In genomic region chr19:47226426-47227346, GRCh38 we compare ENCODE assay signal across 8 cellular contexts. TPM values are rescaled to one million over a fixed set of nuclear protein-coding genes. Genes with fewer than 3 reads are reported as not detected.
A peak's percentile ranks its signal among the peaks of the same experiment; 100 is the strongest.
DNase-seq lines count a peak whose midpoint lies in the region; ATAC-seq, FAIRE-seq and TF ChIP-seq lines count a peak whose summit lies in the region.

No MANE protein-coding gene starts in this region.

- H3K9me3 ChIP-seq in CD8-positive, alpha-beta memory T cell (ENCODE audit: low read length): no peaks in the 10 kb centered on the region
- H3K9me3 ChIP-seq in K562 (replicated peaks; ENCODE audit: control insufficient read depth, insufficient read depth, low read depth, low read length): no peaks in the 10 kb centered on the region
- H3K9me3 ChIP-seq in iPS-15b (ENCODE audit: control insufficient read depth, insufficient read depth, low read length): no peaks in the 10 kb centered on the region
- no peaks in the 10 kb centered on the region for H3K9me3 ChIP-seq in gastrocnemius medialis

- BruUV-seq in K562 (replicated peaks; lab: Mats Ljungman, UMichigan): TSS peak; percentile 89

- H3K27me3 ChIP-seq in CD8-positive, alpha-beta memory T cell (ENCODE audit: insufficient read depth, low read length, poor library complexity, severe bottlenecking): no peaks in the 10 kb centered on the region
- H3K27me3 ChIP-seq in K562 (ENCODE audit: control insufficient read depth in 2 of 2, insufficient read depth in 2 of 2, low read length in 2 of 2) (no peaks in the 10 kb centered on the region; a peak in 1 of 5 replicates), iPS-15b (ENCODE audit: control insufficient read depth, insufficient read depth, low read length) (no peaks in the 10 kb centered on the region), gastrocnemius medialis (no peaks in the 10 kb centered on the region)

- in situ Hi-C loops in K562 (cut with MboI): no loop called here
- in situ Hi-C loops in gastrocnemius medialis (cut with MboI; ENCODE audit: low sequenced_read_pairs in 4 of 4): no loop called here

- whole genome bisulfite sequencing in K562 (ENCODE audit: insufficient coverage, low coverage, missing lambda C conversion rate): 2% methylated on average over 33 of the region's 56 CpGs

- peak; percentile 52 for TF ChIP-seq EP300 in K562 (IDR thresholded peaks at IDR 0.05; ENCODE audit: low read length)

- H3K4me2 ChIP-seq in K562 (ENCODE audit: insufficient read depth, low read length): peak overlapping the region; percentile 100

- peaks cover 0 to 12% (median 4%) of the 10 kb centered on the region in 3 donors for H3K36me3 Mint-ChIP-seq in CD8-positive, alpha-beta memory T cell

- H3K36me3 ChIP-seq in CD8-positive, alpha-beta memory T cell (ENCODE audit: insufficient read depth, low read length): no peaks in the 10 kb centered on the region
- peaks cover 18% of the 10 kb centered on the region; the same call in 2 of the 3 replicates for H3K36me3 ChIP-seq in K562 (ENCODE audit: control insufficient read depth, insufficient read depth, low read length)
- H3K36me3 ChIP-seq in iPS-15b (ENCODE audit: control insufficient read depth, insufficient read depth, low read length): peaks cover 9% of the 10 kb centered on the region
- peaks cover 0 to 10% of the 10 kb centered on the region in 2 donors for H3K36me3 ChIP-seq in gastrocnemius medialis

- peak; percentile 26 to 79 (median 43) for DNase-seq in CD8-positive, alpha-beta memory T cell
- DNase-seq in SHP77 (lab: John Stamatoyannopoulos, UW) (peak; percentile 51 to 79), K562 (ENCODE audit: extremely low read depth in 1 of 4, low spot score in 3 of 4) (peak; percentile 55 to 97 (median 68)), gastrocnemius medialis (peak; percentile 90 to 95), NCI-H446 (lab: John Stamatoyannopoulos, UW) (no peak)

- H2AFZ ChIP-seq in K562 (ENCODE audit: low read depth, low read length): no peak overlapping the region

- H4K20me1 ChIP-seq in K562 (replicated peaks; ENCODE audit: control insufficient read depth, insufficient read depth, low read length): peaks cover 17% of the 10 kb centered on the region; the same call in 1 of the 2 replicates

- peaks cover 11 to 25% (median 21%) of the 10 kb centered on the region in 3 donors for H3K4me1 Mint-ChIP-seq in CD8-positive, alpha-beta memory T cell

- H3K27ac Mint-ChIP-seq in CD8-positive, alpha-beta memory T cell: peak overlapping the region in 7 of 8 donors; percentile 69 to 94 (median 90)

- CTCF ChIA-PET in CD8-positive, alpha-beta memory T cell (lab: Charles Lee): interaction anchor here (0.7 to 4.8 kb wide), 14 partner anchors 14 to 214 kb away, joined by 3 to 75 read pairs (median 4); partner anchors contain the start of genes CCDC9, DHX34 and SAE1
- CTCF ChIA-PET in K562 (lab: Yijun Ruan, JAX; ENCODE audit: low intra/inter-chr PET ratio): interaction anchor here (0.6 to 0.8 kb wide), 4 partner anchors 21 to 590 kb away, joined by 3 to 4 read pairs (median 4); no protein-coding TSS in a partner anchor

- H3K27ac ChIP-seq in CD8-positive, alpha-beta memory T cell (ENCODE audit: low read depth, low read length): peak overlapping the region; percentile 94
- peak overlapping the region; percentile 93 for H3K27ac ChIP-seq in K562 (ENCODE audit: extremely low read depth, low read depth, low read length)
- H3K27ac ChIP-seq in gastrocnemius medialis: peak overlapping the region; percentile 98 to 100 (median 100)

- peak; percentile 95 for FAIRE-seq in K562 (lab: Jason Lieb, UNC)

- no peaks in the 10 kb centered on the region for H3K9me1 ChIP-seq in K562 (ENCODE audit: control insufficient read depth, insufficient read depth, low read length)

- H3K4me3 ChIP-seq in CD8-positive, alpha-beta memory T cell (ENCODE audit: low read length): peak overlapping the region; percentile 74
- H3K4me3 ChIP-seq in K562: peak overlapping the region; percentile 100
- peak overlapping the region; percentile 71 for H3K4me3 ChIP-seq in iPS-15b (ENCODE audit: low read depth, low read length)
- H3K4me3 ChIP-seq in gastrocnemius medialis: peak overlapping the region; percentile 72 to 100 (median 86)

- H3K27me3 Mint-ChIP-seq in CD8-positive, alpha-beta memory T cell: no peaks in the 10 kb centered on the region

- peaks cover 41% of the 10 kb centered on the region for H3K4me1 ChIP-seq in CD8-positive, alpha-beta memory T cell (ENCODE audit: insufficient read depth, low read length)
- H3K4me1 ChIP-seq in K562 (replicated peaks in 1 of 2; ENCODE audit: control insufficient read depth in 2 of 2, insufficient read depth in 2 of 2, low read length in 2 of 2): peaks cover 20 to 67% of the 10 kb centered on the region in 2 experiments
- H3K4me1 ChIP-seq in iPS-15b (ENCODE audit: control insufficient read depth, insufficient read depth, low read length): peaks cover 9% of the 10 kb centered on the region
- H3K4me1 ChIP-seq in gastrocnemius medialis: peaks cover 26 to 30% of the 10 kb centered on the region in 2 donors

- intact Hi-C loops in K562 (cut with micrococcal nuclease) (loop anchor here (1.0 to 5.0 kb wide), 3 partner anchors 16 to 74 kb away; no protein-coding TSS in a partner anchor), gastrocnemius medialis (cut with DNase I; ENCODE audit: low total_unique reads) (loop anchor here (1.0 to 5.0 kb wide), 4 partner anchors 18 to 249 kb away; partner anchors contain the start of genes CCDC9 and ZC3H4)

- TF ChIP-seq POLR2A in GM19193 (IDR thresholded peaks at IDR 0.05; ENCODE audit: extremely low read depth, insufficient read depth, insufficient read length) (peak; percentile 69), K562 (conservative IDR thresholded peaks at IDR 0.05) (peak; percentile 94), gastrocnemius medialis (IDR thresholded peaks at IDR 0.05) (peak; percentile 82 to 86)

- ATAC-seq in HG03457 (IDR thresholded peaks at IDR 0.05; ENCODE audit: unreplicated experiment): peak; percentile 3
- ATAC-seq in K562: peak; percentile 69
- ATAC-seq in gastrocnemius medialis: peak; percentile 63 to 65

- POLR2A ChIA-PET in CD8-positive, alpha-beta memory T cell (lab: Charles Lee): interaction anchor here (0.5 to 2.6 kb wide), 17 partner anchors 12 to 220 kb away, joined by 3 to 77 read pairs (median 11); partner anchors contain the start of genes CCDC9, INAFM1, SAE1 and ZC3H4
- POLR2A ChIA-PET in K562 (lab: Yijun Ruan, JAX): interaction anchor here (0.6 to 8.2 kb wide), 28 partner anchors 8 to 697 kb away, joined by 3 to 171 read pairs (median 6); partner anchors contain the start of genes CCDC9, DHX34, INAFM1 and NOP53

- 0 out of 4 replicates have a peak, but pooled peaks of 1 of the 2 experiments have one; percentile 0 for TF ChIP-seq RAD21 in K562 (CRISPR knock-in tag; conservative IDR thresholded peaks at IDR 0.05 in 1 of 2, IDR thresholded peaks at IDR 0.05 in 1 of 2)

- no peaks in the 10 kb centered on the region for H3K9me3 Mint-ChIP-seq in CD8-positive, alpha-beta memory T cell

- peaks cover 61% of the 10 kb centered on the region for H3K79me2 ChIP-seq in K562 (ENCODE audit: control insufficient read depth, insufficient read depth, low read length)

- peak overlapping the region; percentile 65 to 92 (median 83) for H3K4me3 Mint-ChIP-seq in CD8-positive, alpha-beta memory T cell

- H3K9ac ChIP-seq in K562 (ENCODE audit: insufficient read depth in 1 of 2, low read depth in 2 of 2, low read length in 2 of 2) (peak overlapping the region; percentile 87 to 99), iPS-15b (ENCODE audit: low read depth, low read length) (peak overlapping the region; percentile 79)

- TF ChIP-seq CTCF in K562 (IDR thresholded peaks at IDR 0.05 in 2 of 3, conservative IDR thresholded peaks at IDR 0.05 in 1 of 3; ENCODE audit: insufficient read depth in 2 of 3, low read depth in 1 of 3, low read length in 3 of 3) (peak in 2 of 3 experiments; percentile 17; a peak in 2 of 6 replicates), gastrocnemius medialis (IDR thresholded peaks at IDR 0.05 in 4 of 5, conservative IDR thresholded peaks at IDR 0.05 in 1 of 5) (peak in 1 of 5 experiments; percentile 23)

RNA-seq across cellular contexts. Expression of gene BBC3, which starts 4.3 kb away (rescaled TPM):
- total RNA-seq in CD8-positive, alpha-beta memory T cell: 10 to 100 TPM; 19.8 to 20.1 TPM
- polyA plus RNA-seq in CD8-positive, alpha-beta memory T cell: 8.3 TPM
- 13.0 and 34.2 TPM in 2 replicates for total RNA-seq in K562 (2011; cell fraction: chromatin; rRNA removed; ENCODE audit: low replicate concordance)
- 21.8 and 26.8 TPM in 2 replicates for total RNA-seq in K562 (2011; cell fraction: nucleolus; rRNA removed)
- total RNA-seq in K562 (2011; cell fraction: nucleoplasm; rRNA removed): 20.2 and 20.6 TPM in 2 replicates
- total RNA-seq in K562 (2014; rRNA removed) (25.2 and 26.9 TPM in 2 replicates), K562 (2014; rRNA removed; fragmentation: Illumina TruSeq; extraction: Trizol) (3.5 and 4.1 TPM in 2 replicates), K562 (2015; rRNA removed; fragmentation: Illumina TruSeq; extraction: Trizol) (5.3 and 5.4 TPM in 2 replicates), K562 (2021) (20.3 and 30.7 TPM in 2 replicates), gastrocnemius medialis (1 to 10 TPM; 3.4 to 7.6 (median 4.2) TPM)
- polyA plus RNA-seq in K562 (2011; rRNA removed) (4.8 and 4.9 TPM in 2 replicates), K562 (2014; fragmentation: Illumina TruSeq; extraction: Trizol) (2.0 and 11.7 TPM in 2 replicates), K562 (2014; fragmentation: Nextera tagmentation; extraction: Ambion mirVana) (under 1 TPM; 0.15 to 0.32 TPM), K562 (2014; rRNA removed) (21.6 and 22.5 TPM in 2 replicates)
- 5.7 and 20.0 TPM in 2 replicates for polyA plus RNA-seq in K562 (2011; cell fraction: cytosol; rRNA removed)
- 8.9 and 16.4 TPM in 2 replicates for polyA plus RNA-seq in K562 (2011; cell fraction: nucleus; rRNA removed)
- polyA plus RNA-seq in K562 (2012): 8.9 and 29.3 TPM in 2 replicates
- 1.6 and 2.1 TPM in 2 replicates for polyA minus RNA-seq in K562 (2011; rRNA and poly(A)+ RNA removed)
- polyA minus RNA-seq in K562 (2011; cell fraction: cytosol; rRNA and poly(A)+ RNA removed): 6.3 and 11.0 TPM in 2 replicates
- polyA minus RNA-seq in K562 (2011; cell fraction: nucleus; rRNA and poly(A)+ RNA removed): 4.8 and 6.2 TPM in 2 replicates

RNA-seq across cellular contexts. Expression of gene CCDC9, which starts 29.6 kb away (rescaled TPM):
- 10 to 100 TPM; 20.4 to 23.1 TPM for total RNA-seq in CD8-positive, alpha-beta memory T cell
- polyA plus RNA-seq in CD8-positive, alpha-beta memory T cell: 9.4 TPM
- total RNA-seq in K562 (2011; cell fraction: chromatin; rRNA removed; ENCODE audit: low replicate concordance): 54.9 and 69.2 TPM in 2 replicates
- total RNA-seq in K562 (2011; cell fraction: nucleolus; rRNA removed): 24.3 and 34.5 TPM in 2 replicates
- total RNA-seq in K562 (2011; cell fraction: nucleoplasm; rRNA removed): 42.7 and 46.5 TPM in 2 replicates
- 21.1 and 22.7 TPM in 2 replicates for total RNA-seq in K562 (2014; rRNA removed)
- total RNA-seq in K562 (2014; rRNA removed; fragmentation: Illumina TruSeq; extraction: Trizol): 5.5 and 6.5 TPM in 2 replicates
- total RNA-seq in K562 (2015; rRNA removed; fragmentation: Illumina TruSeq; extraction: Trizol): 8.4 and 9.6 TPM in 2 replicates
- 29.3 and 38.6 TPM in 2 replicates for total RNA-seq in K562 (2021)
- 4.8 and 5.3 TPM in 2 replicates for polyA plus RNA-seq in K562 (2011; rRNA removed)
- polyA plus RNA-seq in K562 (2011; cell fraction: cytosol; rRNA removed): 4.1 and 6.6 TPM in 2 replicates
- polyA plus RNA-seq in K562 (2011; cell fraction: nucleus; rRNA removed): 12.1 and 15.2 TPM in 2 replicates
- 28.4 and 28.6 TPM in 2 replicates for polyA plus RNA-seq in K562 (2012)
- 19.5 and 21.6 TPM in 2 replicates for polyA plus RNA-seq in K562 (2014; fragmentation: Illumina TruSeq; extraction: Trizol)
- under 1 TPM; 0.23 to 0.57 TPM for polyA plus RNA-seq in K562 (2014; fragmentation: Nextera tagmentation; extraction: Ambion mirVana)
- polyA plus RNA-seq in K562 (2014; rRNA removed): 27.9 and 31.8 TPM in 2 replicates
- polyA minus RNA-seq in K562 (2011; rRNA and poly(A)+ RNA removed): 4.5 and 7.2 TPM in 2 replicates
- polyA minus RNA-seq in K562 (2011; cell fraction: cytosol; rRNA and poly(A)+ RNA removed): 3.7 and 6.4 TPM in 2 replicates
- 4.8 and 7.9 TPM in 2 replicates for polyA minus RNA-seq in K562 (2011; cell fraction: nucleus; rRNA and poly(A)+ RNA removed)
- 10 to 100 TPM; 13.1 to 22.7 (median 18.5) TPM for total RNA-seq in gastrocnemius medialis

RNA-seq across cellular contexts. Expression of gene INAFM1, which starts 48.0 kb away (rescaled TPM):
- total RNA-seq in CD8-positive, alpha-beta memory T cell: 1 to 10 TPM; 7.3 to 9.3 TPM
- 2.3 TPM for polyA plus RNA-seq in CD8-positive, alpha-beta memory T cell
- total RNA-seq in K562 (2011; cell fraction: chromatin; rRNA removed; ENCODE audit: low replicate concordance): 3.9 and 14.1 TPM in 2 replicates
- total RNA-seq in K562 (2011; cell fraction: nucleolus; rRNA removed): 15.3 and 23.8 TPM in 2 replicates
- 10.9 and 11.0 TPM in 2 replicates for total RNA-seq in K562 (2011; cell fraction: nucleoplasm; rRNA removed)
- total RNA-seq in K562 (2014; rRNA removed) (11.3 and 15.0 TPM in 2 replicates), K562 (2014; rRNA removed; fragmentation: Illumina TruSeq; extraction: Trizol) (0.95 and 1.2 TPM in 2 replicates), K562 (2015; rRNA removed; fragmentation: Illumina TruSeq; extraction: Trizol) (2.1 and 2.3 TPM in 2 replicates), K562 (2021) (26.6 and 30.9 TPM in 2 replicates), gastrocnemius medialis (1 to 10 TPM; 3.9 to 8.5 (median 7.2) TPM)
- polyA plus RNA-seq in K562 (2011; rRNA removed) (3.1 and 7.8 TPM in 2 replicates), K562 (2014; fragmentation: Illumina TruSeq; extraction: Trizol) (4.6 and 8.8 TPM in 2 replicates), K562 (2014; fragmentation: Nextera tagmentation; extraction: Ambion mirVana) (under 1 TPM; 0.71 to 0.87 TPM), K562 (2014; rRNA removed) (21.8 and 27.1 TPM in 2 replicates)
- polyA plus RNA-seq in K562 (2011; cell fraction: cytosol; rRNA removed): 7.5 and 28.4 TPM in 2 replicates
- 10.8 and 17.8 TPM in 2 replicates for polyA plus RNA-seq in K562 (2011; cell fraction: nucleus; rRNA removed)
- 13.9 and 22.8 TPM in 2 replicates for polyA plus RNA-seq in K562 (2012)
- 0.28 and 0.45 TPM in 2 replicates for polyA minus RNA-seq in K562 (2011; rRNA and poly(A)+ RNA removed)
- 6.3 and 7.8 TPM in 2 replicates for polyA minus RNA-seq in K562 (2011; cell fraction: cytosol; rRNA and poly(A)+ RNA removed)
- polyA minus RNA-seq in K562 (2011; cell fraction: nucleus; rRNA and poly(A)+ RNA removed): 3.9 and 5.7 TPM in 2 replicates

Comparison
In these comparisons a context has a peak if more than half of its experiments do, and no peak if none do; other contexts are left out.
1. DNase-seq: peak in CD8-positive, alpha-beta memory T cell (5 of 5), SHP77 (2 of 2), K562 (4 of 4) and gastrocnemius medialis (2 of 2); none in NCI-H446 (0 of 2).
2. ATAC-seq: peak in every context shown above with its lines; median percentile 69 in K562; 64 in gastrocnemius medialis; 3 in HG03457.
3. Peak in every context shown above with its lines, with median percentiles within 50 percentile points of each other: H3K27ac ChIP-seq, H3K4me3 ChIP-seq and POLR2A ChIP-seq.